In the genomic region with DNA sequence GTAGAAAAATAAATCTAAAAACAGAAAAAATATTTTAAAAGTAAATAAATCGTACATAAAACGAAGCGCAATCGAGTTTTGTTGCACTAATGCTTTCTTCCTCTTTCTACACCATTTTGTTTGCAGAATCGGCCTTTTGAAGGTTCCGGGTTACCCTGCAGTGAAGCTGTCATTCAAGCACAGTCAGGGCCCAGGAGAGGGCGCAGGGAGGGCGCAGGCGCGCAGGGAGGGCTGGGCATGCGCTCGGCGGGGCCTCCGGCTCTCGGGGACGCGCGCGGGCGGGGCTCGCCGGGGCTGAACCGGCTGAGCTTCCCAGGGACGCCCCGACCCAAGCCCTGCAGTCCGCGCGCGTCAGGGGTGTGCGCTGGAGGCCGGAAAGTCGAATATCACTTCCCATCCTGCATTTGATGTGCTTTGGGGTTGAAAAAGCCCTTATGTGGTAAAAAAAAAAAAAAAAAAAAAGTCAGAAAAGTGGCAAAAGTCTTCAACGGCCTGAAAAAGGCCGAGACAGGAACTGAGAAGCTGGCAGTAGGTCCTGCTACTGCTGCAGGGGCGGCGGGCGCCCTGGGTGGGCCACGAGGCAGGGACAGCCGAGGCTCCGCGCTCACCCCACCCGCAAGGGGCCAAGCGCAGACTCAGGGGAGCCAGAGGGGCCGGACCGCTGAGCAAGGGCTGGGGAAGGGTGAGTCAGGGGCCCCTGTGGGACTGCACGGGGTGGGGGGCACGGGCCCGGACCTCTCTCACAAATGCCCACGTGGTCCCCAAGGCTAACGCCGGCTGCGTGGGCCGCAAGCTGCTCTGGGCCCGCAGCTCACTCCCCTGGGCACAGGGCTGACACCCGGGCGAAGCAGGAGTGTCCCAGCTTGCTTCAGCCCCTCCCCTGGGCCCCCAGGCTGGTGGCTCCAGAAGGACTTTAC, we compare ENCODE assay signal across 8 cellular contexts. TPM values are rescaled to one million over a fixed set of nuclear protein-coding genes. Genes with fewer than 3 reads are reported as not detected.
A peak's percentile ranks its signal among the peaks of the same experiment; 100 is the strongest.
DNase-seq lines count a peak whose midpoint lies in the region; ATAC-seq and TF ChIP-seq lines count a peak whose summit lies in the region.

No MANE protein-coding gene starts in this region.

- peak overlapping the region; percentile 33 to 53 for H3K9ac ChIP-seq in duodenal mucosa (ENCODE audit: low read depth in 1 of 2, low read length in 2 of 2)

- H3K9me3 ChIP-seq in duodenal mucosa (ENCODE audit: control insufficient read depth in 1 of 2, low read length in 2 of 2) (no peaks in the 10 kb centered on the region), right lobe of liver (no peaks in the 10 kb centered on the region)

- POLR2A ChIA-PET in activated CD4-positive, alpha-beta memory T cell treated with anti-CD3 and anti-CD28 coated beads, Interleukin-2, amount 10 ng/mL, durations not matched to agents 7 days and 5 days (lab: Charles Lee): interaction anchor here (0.7 to 1.2 kb wide), 4 partner anchors 9 to 537 kb away, joined by 3 to 7 read pairs (median 3); partner anchors contain the start of genes C6orf120 and WDR27

- TF ChIP-seq CTCF in right lobe of liver (IDR thresholded peaks at IDR 0.05): peak; percentile 27 to 55 (median 38)

- peaks cover 12% of the 10 kb centered on the region for H3K9me3 Mint-ChIP-seq in activated CD4-positive, alpha-beta memory T cell treated with anti-CD3 and anti-CD28 coated beads, Interleukin-2, amount 10 ng/mL, durations not matched to agents 7 days and 5 days

- H3K79me2 ChIP-seq in ACC112 (ENCODE audit: control insufficient read depth, insufficient read depth, low read length, unreplicated experiment): no peaks in the 10 kb centered on the region

- TF ChIP-seq POLR2A in right lobe of liver (IDR thresholded peaks at IDR 0.05): no peak

- H3K27ac ChIP-seq in ACC112 (ENCODE audit: low read depth, low read length) (peak overlapping the region; percentile 96), duodenal mucosa (ENCODE audit: low read depth, low read length) (peak overlapping the region; percentile 55), right lobe of liver (peak overlapping the region; percentile 10 to 50 (median 47))

- H3K27me3 Mint-ChIP-seq in activated CD4-positive, alpha-beta memory T cell treated with anti-CD3 and anti-CD28 coated beads, Interleukin-2, amount 10 ng/mL, durations not matched to agents 7 days and 5 days: peaks cover 4% of the 10 kb centered on the region

- peak overlapping the region; percentile 19 for H2AFZ ChIP-seq in ACC112 (ENCODE audit: low read length, unreplicated experiment)

- H3K4me3 Mint-ChIP-seq in activated CD4-positive, alpha-beta memory T cell treated with anti-CD3 and anti-CD28 coated beads, Interleukin-2, amount 10 ng/mL, durations not matched to agents 7 days and 5 days: peak overlapping the region; percentile 38

- peaks cover 10% of the 10 kb centered on the region for H3K36me3 Mint-ChIP-seq in activated CD4-positive, alpha-beta memory T cell treated with anti-CD3 and anti-CD28 coated beads, Interleukin-2, amount 10 ng/mL, durations not matched to agents 7 days and 5 days (ENCODE audit: low read depth)

- peaks cover 20% of the 10 kb centered on the region for H3K36me3 ChIP-seq in ACC112 (ENCODE audit: insufficient read depth, low read length)
- no peaks in the 10 kb centered on the region for H3K36me3 ChIP-seq in duodenal mucosa (ENCODE audit: control insufficient read depth in 1 of 2, insufficient read depth in 2 of 2, low read length in 2 of 2)
- no peaks in the 10 kb centered on the region for H3K36me3 ChIP-seq in right lobe of liver

- ATAC-seq in GM18907 (IDR thresholded peaks at IDR 0.05; ENCODE audit: unreplicated experiment): peak; percentile 100
- peak; percentile 100 for ATAC-seq in HG03135 (IDR thresholded peaks at IDR 0.05; ENCODE audit: unreplicated experiment)
- peak; percentile 99 to 100 (median 100) for ATAC-seq in right lobe of liver

- H3K27me3 ChIP-seq in ACC112 (ENCODE audit: insufficient read depth, low read length) (no peaks in the 10 kb centered on the region), duodenal mucosa (ENCODE audit: control insufficient read depth in 1 of 2, insufficient read depth in 2 of 2, low read length in 2 of 2) (no peaks in the 10 kb centered on the region), right lobe of liver (no peaks in the 10 kb centered on the region)

- peaks cover 15% of the 10 kb centered on the region for H3K4me1 Mint-ChIP-seq in activated CD4-positive, alpha-beta memory T cell treated with anti-CD3 and anti-CD28 coated beads, Interleukin-2, amount 10 ng/mL, durations not matched to agents 7 days and 5 days

- DNase-seq in NCI-H69 (lab: John Stamatoyannopoulos, UW) (peak; percentile 40), right lobe of liver (peak; percentile 88 to 92 (median 89))
- peak; percentile 90 for DNase-seq in activated CD4-positive, alpha-beta memory T cell treated with anti-CD3 and anti-CD28 coated beads, Interleukin-2, amount 10 ng/mL, durations not matched to agents 7 days and 5 days
- DNase-seq in stimulated activated CD4-positive, alpha-beta T cell treated with anti-CD3 and anti-CD28 coated beads, Interleukin-4, amount 100 ng/mL, for 1 hour: peak; percentile 89

- CTCF ChIA-PET in activated CD4-positive, alpha-beta memory T cell treated with anti-CD3 and anti-CD28 coated beads, Interleukin-2, amount 10 ng/mL, durations not matched to agents 7 days and 5 days (lab: Charles Lee): interaction anchor here (0.7 to 2.2 kb wide), 2 partner anchors 25 to 549 kb away, joined by 4 to 8 read pairs; no protein-coding TSS in a partner anchor

- H3K27ac Mint-ChIP-seq in activated CD4-positive, alpha-beta memory T cell treated with anti-CD3 and anti-CD28 coated beads, Interleukin-2, amount 10 ng/mL, durations not matched to agents 7 days and 5 days: peak overlapping the region; percentile 42

- H3K4me1 ChIP-seq in ACC112 (ENCODE audit: control insufficient read depth, insufficient read depth, low read length, unreplicated experiment): peaks cover 27% of the 10 kb centered on the region
- peaks cover 0 to 9% of the 10 kb centered on the region in 2 donors for H3K4me1 ChIP-seq in duodenal mucosa (ENCODE audit: control insufficient read depth in 1 of 2, insufficient read depth in 2 of 2, low read length in 2 of 2)
- peaks cover 0 to 3% (median 0%) of the 10 kb centered on the region in 4 donors for H3K4me1 ChIP-seq in right lobe of liver

- 18% methylated on average over 30 of the region's 56 CpGs for WGBS in right lobe of liver (ENCODE audit: insufficient coverage, low coverage, low lambda C conversion rate, missing lambda C conversion rate)

- intact Hi-C loops in right lobe of liver (cut with DNase I): no loop called here

- H3K4me3 ChIP-seq in ACC112 (ENCODE audit: low read depth, low read length): peak overlapping the region; percentile 35; the same call in 1 of the 2 replicates
- peak overlapping the region; percentile 59 to 61 for H3K4me3 ChIP-seq in duodenal mucosa (ENCODE audit: low read depth in 1 of 2, low read length in 2 of 2)
- H3K4me3 ChIP-seq in right lobe of liver: peak overlapping the region in 2 of 3 donors; percentile 27 to 48

RNA-seq across cellular contexts. Expression of gene THBS2, which starts 40.5 kb away (rescaled TPM):
- not detected for total RNA-seq in activated CD4-positive, alpha-beta memory T cell treated with anti-CD3 and anti-CD28 coated beads, Interleukin-2, amount 10 ng/mL, durations not matched to agents 7 days and 5 days
- 10 to 100 TPM in 1 of 6 experiments, 1 to 10 TPM in 5; 2.7 to 28.7 (median 7.8) TPM for total RNA-seq in right lobe of liver

Comparison
In these comparisons a context has a peak if more than half of its experiments do, and no peak if none do; other contexts are left out.
1. Peak in every context shown above with its lines: DNase-seq, ATAC-seq, H3K4me3 ChIP-seq and H3K27ac ChIP-seq.
2. DNase-seq: peak in every context shown above with its lines; median percentile 90 in activated CD4-positive, alpha-beta memory T cell treated with anti-CD3 and anti-CD28 coated beads, Interleukin-2, amount 10 ng/mL, durations not matched to agents 7 days and 5 days; 89 in right lobe of liver; 89 in stimulated activated CD4-positive, alpha-beta T cell treated with anti-CD3 and anti-CD28 coated beads, Interleukin-4, amount 100 ng/mL, for 1 hour; 40 in NCI-H69.